Comparison of ENCODE assay signal across 15 cellular contexts in the genomic region with DNA sequence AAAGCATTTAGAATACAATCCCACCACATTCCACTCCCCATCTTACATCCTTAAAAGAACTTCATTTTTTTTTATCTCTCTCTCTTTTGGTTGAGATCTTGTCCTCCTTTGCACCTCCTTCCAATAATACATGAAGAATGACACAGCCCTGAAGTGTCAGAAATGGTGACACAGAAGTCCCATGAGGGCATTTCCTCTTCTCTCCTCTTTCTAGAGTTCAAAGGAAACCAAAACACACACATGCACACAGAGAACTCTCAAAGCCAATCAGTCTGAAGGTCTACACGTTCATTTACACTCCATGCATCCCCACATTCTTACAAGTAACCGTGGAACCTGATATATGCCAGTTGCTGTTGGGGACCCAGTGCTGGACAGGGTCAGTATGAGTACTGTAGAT.
DNase-seq lines count a peak whose midpoint lies in the region; ATAC-seq lines count a peak whose summit lies in the region.
"Had no signal": no experiment of that assay in that cellular context is flagged by ENCODE, and none has a peak within 500 bp of the region (broad histone marks: within the 10 kb centered on the region; RNA-seq: fewer than 3 reads in every experiment).

No MANE protein-coding gene starts in this region.

- no peaks in the 10 kb centered on the region for H3K27me3 ChIP-seq in effector memory CD4-positive, alpha-beta T cell (replicated peaks; ENCODE audit: control insufficient read depth, insufficient read depth, low read length, poor library complexity, severe bottlenecking)

- no peak overlapping the region for H3K4me3 ChIP-seq in effector memory CD4-positive, alpha-beta T cell (ENCODE audit: insufficient read depth, low read depth, low read length, poor library complexity, severe bottlenecking)
- H3K4me3 ChIP-seq: GM12878, GM23248 had no signal

- H3K9me3 Mint-ChIP-seq in activated CD8-positive, alpha-beta memory T cell treated with anti-CD3 and anti-CD28 coated beads, Interleukin-2, amount 10 ng/mL, durations not matched to agents 7 days and 5 days (ENCODE audit: low read depth): no peaks in the 10 kb centered on the region
- no peaks in the 10 kb centered on the region for H3K9me3 Mint-ChIP-seq in activated naive CD4-positive, alpha-beta T cell treated with anti-CD3 and anti-CD28 coated beads, Interleukin-2, amount 50 U/mL, for 72 hours
- H3K9me3 Mint-ChIP-seq in activated naive CD8-positive, alpha-beta T cell treated with anti-CD3 and anti-CD28 coated beads, Interleukin-2, amount 50 U/mL, for 24 hours: no peaks in the 10 kb centered on the region
- H3K9me3 Mint-ChIP-seq: CD4-positive, alpha-beta T cell had no signal

- DNase-seq in activated CD8-positive, alpha-beta memory T cell treated with anti-CD3 and anti-CD28 coated beads, Interleukin-2, amount 10 ng/mL, durations not matched to agents 7 days and 5 days: no peak
- DNase-seq in activated CD8-positive, alpha-beta memory T cell treated with anti-CD3 and anti-CD28 coated beads, Interleukin-2, amount 50 U/mL, for 48 hours: no peak
- no peak for DNase-seq in activated naive CD4-positive, alpha-beta T cell treated with anti-CD3 and anti-CD28 coated beads, Interleukin-2, amount 50 U/mL, for 72 hours (ENCODE audit: low spot score in 2 of 2)
- no peak for DNase-seq in activated naive CD4-positive, alpha-beta T cell treated with Interleukin-2 at 50 U/mL for 16 hours
- peak; percentile 12 for DNase-seq in activated naive CD8-positive, alpha-beta T cell treated with anti-CD3 and anti-CD28 coated beads, Interleukin-2, amount 50 U/mL, for 24 hours
- no peak for DNase-seq in effector memory CD4-positive, alpha-beta T cell
- DNase-seq: C1 segment of cervical spinal cord; Calu3; CD4-positive, alpha-beta T cell; DMS 273 treated with DMSO at 0.1 percent for 48 hours; GM23248 had no signal

- peak; percentile 49 for ATAC-seq in activated CD8-positive, alpha-beta memory T cell treated with anti-CD3 and anti-CD28 coated beads, Interleukin-2, amount 10 ng/mL, durations not matched to agents 7 days and 5 days
- peak; percentile 67 to 92 for ATAC-seq in activated naive CD4-positive, alpha-beta T cell treated with anti-CD3 and anti-CD28 coated beads, Interleukin-2, amount 50 U/mL, for 72 hours
- peak; percentile 90 for ATAC-seq in activated naive CD8-positive, alpha-beta T cell treated with anti-CD3 and anti-CD28 coated beads, Interleukin-2, amount 50 U/mL, for 24 hours
- ATAC-seq in GM18502 (IDR thresholded peaks at IDR 0.05; ENCODE audit: poor library complexity, unreplicated experiment): no peak
- ATAC-seq: GM12878, HCT116 had no signal

- H3K27ac Mint-ChIP-seq in activated CD8-positive, alpha-beta memory T cell treated with anti-CD3 and anti-CD28 coated beads, Interleukin-2, amount 10 ng/mL, durations not matched to agents 7 days and 5 days: no peak overlapping the region
- H3K27ac Mint-ChIP-seq in activated naive CD4-positive, alpha-beta T cell treated with anti-CD3 and anti-CD28 coated beads, Interleukin-2, amount 50 U/mL, for 72 hours: no peak overlapping the region
- H3K27ac Mint-ChIP-seq in activated naive CD8-positive, alpha-beta T cell treated with anti-CD3 and anti-CD28 coated beads, Interleukin-2, amount 50 U/mL, for 24 hours: no peak overlapping the region
- H3K27ac Mint-ChIP-seq: B cell; CD4-positive, alpha-beta T cell had no signal

- no peaks in the 10 kb centered on the region for H3K4me1 ChIP-seq in effector memory CD4-positive, alpha-beta T cell (ENCODE audit: control insufficient read depth, insufficient read depth, low read length, poor library complexity, severe bottlenecking)

- CTCF ChIA-PET in activated CD8-positive, alpha-beta memory T cell treated with anti-CD3 and anti-CD28 coated beads, Interleukin-2, amount 10 ng/mL, durations not matched to agents 7 days and 5 days (lab: Charles Lee): interaction anchor here (0.8 to 0.9 kb wide), 2 partner anchors 10 to 12 kb away, joined by 3 read pairs; no protein-coding TSS in a partner anchor

- no peak overlapping the region for H3K4me3 Mint-ChIP-seq in activated CD8-positive, alpha-beta memory T cell treated with anti-CD3 and anti-CD28 coated beads, Interleukin-2, amount 10 ng/mL, durations not matched to agents 7 days and 5 days
- H3K4me3 Mint-ChIP-seq in activated naive CD8-positive, alpha-beta T cell treated with anti-CD3 and anti-CD28 coated beads, Interleukin-2, amount 50 U/mL, for 24 hours: no peak overlapping the region
- H3K4me3 Mint-ChIP-seq: B cell; CD4-positive, alpha-beta T cell had no signal

- no peaks in the 10 kb centered on the region for H3K36me3 Mint-ChIP-seq in activated CD8-positive, alpha-beta memory T cell treated with anti-CD3 and anti-CD28 coated beads, Interleukin-2, amount 10 ng/mL, durations not matched to agents 7 days and 5 days
- no peaks in the 10 kb centered on the region for H3K36me3 Mint-ChIP-seq in activated naive CD4-positive, alpha-beta T cell treated with anti-CD3 and anti-CD28 coated beads, Interleukin-2, amount 50 U/mL, for 72 hours
- no peaks in the 10 kb centered on the region for H3K36me3 Mint-ChIP-seq in activated naive CD8-positive, alpha-beta T cell treated with anti-CD3 and anti-CD28 coated beads, Interleukin-2, amount 50 U/mL, for 24 hours (ENCODE audit: low read depth)

- no peaks in the 10 kb centered on the region for H3K9me3 ChIP-seq in effector memory CD4-positive, alpha-beta T cell (ENCODE audit: control insufficient read depth, low read length)

- peaks cover 4% of the 10 kb centered on the region for H3K4me1 Mint-ChIP-seq in activated CD8-positive, alpha-beta memory T cell treated with anti-CD3 and anti-CD28 coated beads, Interleukin-2, amount 10 ng/mL, durations not matched to agents 7 days and 5 days
- peaks cover 8% of the 10 kb centered on the region for H3K4me1 Mint-ChIP-seq in activated naive CD8-positive, alpha-beta T cell treated with anti-CD3 and anti-CD28 coated beads, Interleukin-2, amount 50 U/mL, for 24 hours
- H3K4me1 Mint-ChIP-seq: B cell had no signal

- no peaks in the 10 kb centered on the region for H3K36me3 ChIP-seq in effector memory CD4-positive, alpha-beta T cell (ENCODE audit: control insufficient read depth, insufficient read depth, low read length)

- peaks cover 20% of the 10 kb centered on the region for H3K27me3 Mint-ChIP-seq in activated CD8-positive, alpha-beta memory T cell treated with anti-CD3 and anti-CD28 coated beads, Interleukin-2, amount 10 ng/mL, durations not matched to agents 7 days and 5 days
- peaks cover 5% of the 10 kb centered on the region for H3K27me3 Mint-ChIP-seq in activated naive CD8-positive, alpha-beta T cell treated with anti-CD3 and anti-CD28 coated beads, Interleukin-2, amount 50 U/mL, for 24 hours

- H3K27ac ChIP-seq in effector memory CD4-positive, alpha-beta T cell (ENCODE audit: insufficient read depth, low read length, poor library complexity, severe bottlenecking): no peak overlapping the region
- H3K27ac ChIP-seq: GM23248 had no signal
